In the genomic region with DNA sequence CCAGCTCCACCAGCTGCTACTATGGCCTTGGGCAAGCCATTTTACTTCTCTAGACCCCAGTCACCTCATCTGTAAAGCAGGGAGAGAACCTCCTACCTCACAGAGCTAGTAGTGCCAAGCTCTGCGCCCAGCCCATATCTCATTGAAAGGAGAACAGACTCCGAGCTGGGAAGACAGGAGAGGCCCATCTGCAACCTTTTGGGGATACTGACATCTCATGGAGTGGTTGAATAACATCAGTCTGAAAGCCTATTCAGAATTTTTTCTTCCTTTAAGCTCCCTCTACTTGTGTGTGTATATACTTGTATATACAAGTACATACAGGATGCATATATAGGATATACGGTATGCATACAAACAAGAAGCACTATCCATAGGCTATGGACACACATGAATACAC, we compare ENCODE assay signal across 1 cellular context.
TF ChIP-seq lines count a peak whose summit lies in the region.

No MANE protein-coding gene starts in this region.

TF ChIP-seq in GM12878, 131 proteins besides CTCF, POLR2A, EP300 and RAD21 (continued from another document):
- TF ChIP-seq MEF2A (IDR thresholded peaks at IDR 0.05; ENCODE audit: insufficient read depth, low read depth, low read length) = no peak
- TF ChIP-seq FOXK2 (IDR thresholded peaks at IDR 0.05) = no peak
- TF ChIP-seq CEBPB (IDR thresholded peaks at IDR 0.05; ENCODE audit: borderline replicate concordance in 1 of 2, low read depth in 2 of 2, low read length in 2 of 2) = no peak
- no peak for TF ChIP-seq ZBED1 (IDR thresholded peaks at IDR 0.05; ENCODE audit: borderline replicate concordance)
- TF ChIP-seq NBN (IDR thresholded peaks at IDR 0.05) = no peak
- no peak for TF ChIP-seq RUNX3 (IDR thresholded peaks at IDR 0.05; ENCODE audit: low read length)
- TF ChIP-seq, protein P1, sequence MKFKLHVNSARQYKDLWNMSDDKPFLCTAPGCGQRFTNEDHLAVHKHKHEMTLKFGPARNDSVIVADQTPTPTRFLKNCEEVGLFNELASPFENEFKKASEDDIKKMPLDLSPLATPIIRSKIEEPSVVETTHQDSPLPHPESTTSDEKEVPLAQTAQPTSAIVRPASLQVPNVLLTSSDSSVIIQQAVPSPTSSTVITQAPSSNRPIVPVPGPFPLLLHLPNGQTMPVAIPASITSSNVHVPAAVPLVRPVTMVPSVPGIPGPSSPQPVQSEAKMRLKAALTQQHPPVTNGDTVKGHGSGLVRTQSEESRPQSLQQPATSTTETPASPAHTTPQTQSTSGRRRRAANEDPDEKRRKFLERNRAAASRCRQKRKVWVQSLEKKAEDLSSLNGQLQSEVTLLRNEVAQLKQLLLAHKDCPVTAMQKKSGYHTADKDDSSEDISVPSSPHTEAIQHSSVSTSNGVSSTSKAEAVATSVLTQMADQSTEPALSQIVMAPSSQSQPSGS (IDR thresholded peaks at IDR 0.05; ENCODE audit: low read length) = no peak
- TF ChIP-seq KAT2A (conservative IDR thresholded peaks at IDR 0.05; ENCODE audit: control insufficient read depth, low read depth, low read length) = no peak
- TF ChIP-seq MYB (IDR thresholded peaks at IDR 0.05; ENCODE audit: borderline replicate concordance, low read depth, low read length) = no peak
TF ChIP-seq in GM12878: peak in this region for 0.
